In the genomic region with DNA sequence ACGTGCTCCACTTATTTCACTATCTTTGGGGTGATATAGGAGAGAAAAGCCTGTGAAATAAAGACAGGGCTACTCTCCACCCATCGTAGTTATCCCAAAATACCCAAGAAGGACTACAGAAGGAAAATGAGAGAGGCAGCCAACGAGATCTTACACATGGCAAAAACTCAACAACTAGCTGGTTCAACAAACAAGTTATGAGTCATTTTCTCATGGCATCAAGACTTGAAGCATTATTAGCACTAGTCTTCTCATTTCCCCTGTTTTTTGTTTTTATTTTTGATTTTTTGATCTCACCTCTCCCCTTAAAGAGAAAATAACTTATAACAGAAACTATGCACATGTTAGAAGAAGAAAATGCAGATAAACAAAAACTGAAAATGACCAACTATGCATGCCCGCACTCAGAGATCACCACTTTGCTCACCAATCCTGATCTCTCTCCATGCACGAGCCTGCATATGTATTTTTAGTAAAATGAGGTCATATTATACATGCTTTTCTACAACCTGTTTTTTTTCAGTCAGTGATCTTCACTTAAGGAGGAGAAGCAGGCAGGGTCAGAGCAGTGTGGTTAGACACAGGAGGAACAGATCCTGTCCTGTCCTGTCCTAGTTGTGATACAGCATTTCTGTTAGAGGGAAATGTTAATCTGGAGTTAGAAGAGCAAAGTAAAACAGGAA, we compare ENCODE assay signal across 8 cellular contexts. TPM values are rescaled to one million over a fixed set of nuclear protein-coding genes. Genes with fewer than 3 reads are reported as not detected.
DNase-seq lines count a peak whose midpoint lies in the region; TF ChIP-seq lines count a peak whose summit lies in the region.

No MANE protein-coding gene starts in this region.

- H3K4me3 ChIP-seq in choroid plexus epithelial cell (ENCODE audit: low read depth, low read length): no peak overlapping the region

- DNase-seq in GM13976 (ENCODE audit: low spot score) (peak; percentile 59), Kasumi-1 (lab: John Stamatoyannopoulos, UW) (peak; percentile 47 to 56), choroid plexus epithelial cell (ENCODE audit: low read depth) (peak; percentile 45), progenitor cell of endocrine pancreas (ENCODE audit: low spot score, unreplicated experiment) (no peak), NCI-H1694 treated with DMSO at 0.1 percent for 48 hours (lab: John Stamatoyannopoulos, UW) (no peak), GM19238 (ENCODE audit: insufficient read length, low spot score) (no peak), activated gamma-delta T cell treated with Interleukin-2 at 50 U/mL for 16 hours (no peak), RWPE1 (ENCODE audit: low spot score) (no peak)

- CTCF ChIA-PET in RWPE1 (lab: Yijun Ruan, JAX): interaction anchor here (0.6 kb wide), 2 partner anchors 26 to 172 kb away, joined by 3 to 5 read pairs; no protein-coding TSS in a partner anchor

- H3K4me3 Mint-ChIP-seq in progenitor cell of endocrine pancreas (ENCODE audit: low read depth): no peak overlapping the region

- no peak overlapping the region for H3K27ac ChIP-seq in RWPE1

- no peaks in the 10 kb centered on the region for H3K27me3 Mint-ChIP-seq in progenitor cell of endocrine pancreas

- POLR2A ChIA-PET in RWPE1 (lab: Yijun Ruan, JAX; ENCODE audit: low non-redundant PET): no interaction called here

- TF ChIP-seq CTCF in GM13976 (IDR thresholded peaks at IDR 0.05; ENCODE audit: borderline replicate concordance, control extremely low read depth, extremely low read depth, insufficient read depth, missing control alignments): no peak
- TF ChIP-seq CTCF in choroid plexus epithelial cell (conservative IDR thresholded peaks at IDR 0.05; ENCODE audit: low read depth, low read length): no peak
- TF ChIP-seq CTCF in progenitor cell of endocrine pancreas (IDR thresholded peaks at IDR 0.05; ENCODE audit: unreplicated experiment): no peak
- no peak for TF ChIP-seq CTCF in RWPE1 (conservative IDR thresholded peaks at IDR 0.05; ENCODE audit: low read depth)

- no peaks in the 10 kb centered on the region for H3K9me3 Mint-ChIP-seq in progenitor cell of endocrine pancreas (ENCODE audit: low read depth)

- no peaks in the 10 kb centered on the region for H3K36me3 Mint-ChIP-seq in progenitor cell of endocrine pancreas (ENCODE audit: insufficient read depth)

- peak overlapping the region; percentile 18 for H3K27ac Mint-ChIP-seq in progenitor cell of endocrine pancreas

- in situ Hi-C loops in GM13976 (cut with MboI; ENCODE audit: low sequenced_read_pairs, unreplicated experiment): no loop called here

- peaks cover 1% of the 10 kb centered on the region for H3K4me1 Mint-ChIP-seq in progenitor cell of endocrine pancreas (ENCODE audit: low read depth)

RNA-seq across cellular contexts. Expression of a gene that starts 22.8 kb away (rescaled TPM):
- total RNA-seq in progenitor cell of endocrine pancreas: 19.1 and 20.2 TPM in 2 replicates

RNA-seq across cellular contexts. Expression of a gene that starts 33.4 kb away (rescaled TPM):
- total RNA-seq in progenitor cell of endocrine pancreas: 67.4 and 72.2 TPM in 2 replicates

RNA-seq across cellular contexts. Expression of a gene that starts 47.3 kb away (rescaled TPM):
- 67.9 and 72.0 TPM in 2 replicates for total RNA-seq in progenitor cell of endocrine pancreas

Comparison
In these comparisons a context has a peak if more than half of its experiments do, and no peak if none do; other contexts are left out.
1. DNase-seq: peak in GM13976 (single experiment), Kasumi-1 (2 of 2) and choroid plexus epithelial cell (single experiment); none in progenitor cell of endocrine pancreas (single experiment), NCI-H1694 treated with DMSO at 0.1 percent for 48 hours (single experiment), GM19238 (single experiment), activated gamma-delta T cell treated with Interleukin-2 at 50 U/mL for 16 hours (single experiment) and RWPE1 (single experiment).